Comparison of ENCODE assay signal across 1 cellular context in the genomic region with DNA sequence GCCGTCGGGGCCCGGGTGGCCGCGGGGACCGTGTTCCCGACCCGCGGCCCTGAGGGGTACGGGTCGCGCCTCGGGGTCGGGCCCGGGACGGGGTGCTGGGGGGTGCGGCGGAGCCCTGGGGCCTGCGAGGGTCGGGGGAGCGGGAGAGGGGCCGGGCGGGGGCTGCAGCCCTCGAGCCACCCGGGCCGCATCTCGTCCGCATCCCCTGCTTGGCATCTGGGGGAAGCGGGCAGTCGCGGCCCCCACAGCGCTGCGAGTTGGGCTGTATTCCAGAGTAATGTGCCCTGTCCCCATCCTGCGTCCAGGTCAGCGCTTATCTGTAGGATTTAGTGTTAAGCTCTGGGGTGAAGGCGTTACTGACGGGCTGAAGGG.
TF ChIP-seq lines count a peak whose summit lies in the region.

No MANE protein-coding gene starts in this region.

TF ChIP-seq in K562, 482 proteins besides CTCF, POLR2A, EP300 and RAD21 (continued from another document):
- TF ChIP-seq GABPA (tag; conservative IDR thresholded peaks at IDR 0.05; ENCODE audit: low read depth): peak; percentile 36; the same call in 1 of the 2 replicates
- no peak for TF ChIP-seq C11orf30 (IDR thresholded peaks at IDR 0.05; ENCODE audit: low read depth)
- TF ChIP-seq NR2C2 (CRISPR knock-in tag; IDR thresholded peaks at IDR 0.05): no peak
- TF ChIP-seq NR2C2 (tag; IDR thresholded peaks at IDR 0.05): peak; percentile 11; the same call in 1 of the 2 replicates
- 0 out of 2 replicates have a peak, but pooled peaks have one; percentile 56 for TF ChIP-seq ZC3H4 (CRISPR knock-in tag; IDR thresholded peaks at IDR 0.05; ENCODE audit: borderline replicate concordance)
- TF ChIP-seq ZNF583 (CRISPR knock-in tag; IDR thresholded peaks at IDR 0.05): 0 out of 2 replicates have a peak, but pooled peaks have one; percentile 3
- TF ChIP-seq, protein P1, sequence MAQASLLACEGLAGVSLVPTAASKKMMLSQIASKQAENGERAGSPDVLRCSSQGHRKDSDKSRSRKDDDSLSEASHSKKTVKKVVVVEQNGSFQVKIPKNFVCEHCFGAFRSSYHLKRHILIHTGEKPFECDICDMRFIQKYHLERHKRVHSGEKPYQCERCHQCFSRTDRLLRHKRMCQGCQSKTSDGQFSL (CRISPR knock-in tag; IDR thresholded peaks at IDR 0.05): peak; percentile 1; the same call in 1 of the 2 replicates
- TF ChIP-seq, protein P1 (tag; IDR thresholded peaks at IDR 0.05): no peak
